In genomic region chr17:79263191-79263590, GRCh38 we compare ENCODE assay signal across 9 cellular contexts.
"Had no signal": no experiment of that assay in that cellular context is flagged by ENCODE, and none has a peak within 500 bp of the region (broad histone marks: within the 10 kb centered on the region; RNA-seq: fewer than 3 reads in every experiment).

No MANE protein-coding gene starts in this region.

- H3K27ac ChIP-seq: GM23248, HL-60 had no signal

- DNase-seq: GM23248, GOT3, H7, HFFc6, KBM-7 had no signal

- H3K4me3 ChIP-seq: GM23248, HAP-1 had no signal

- H3K4me1 ChIP-seq: HAP-1 had no signal

- H3K9ac ChIP-seq: GM23248 had no signal

- H3K9me3 ChIP-seq: HAP-1 had no signal

- ATAC-seq: HCT116, HepG2 had no signal

- H3K36me3 ChIP-seq: HAP-1 had no signal

- H2AFZ ChIP-seq: GM23248 had no signal
